Comparison of ENCODE assay signal across 2 cellular contexts in genomic region chr11:78536933-78537332, GRCh38.
A peak's percentile ranks its signal among the peaks of the same experiment; 100 is the strongest.
TF ChIP-seq lines count a peak whose summit lies in the region.

No MANE protein-coding gene starts in this region.

TF ChIP-seq in HepG2, 621 proteins besides CTCF, POLR2A, EP300 and RAD21:
- TF ChIP-seq SMC3 (IDR thresholded peaks at IDR 0.05; ENCODE audit: low read length) (no peak), CEBPB (IDR thresholded peaks at IDR 0.05; ENCODE audit: borderline replicate concordance, low read depth, low read length) (peak; percentile 60; the same call in 1 of the 2 replicates)
TF ChIP-seq in HepG2: peak in this region for 1.

TF ChIP-seq in IMR-90, 13 proteins besides CTCF, POLR2A, EP300 and RAD21:
- TF ChIP-seq CEBPB (IDR thresholded peaks at IDR 0.05; ENCODE audit: low read depth, low read length) = peak; percentile 41
- TF ChIP-seq CHD1 (IDR thresholded peaks at IDR 0.05; ENCODE audit: low read depth, low read length) = no peak
- TF ChIP-seq SMC3 (IDR thresholded peaks at IDR 0.05; ENCODE audit: low read depth, low read length) = no peak
